ENCODE assay signal across 8 cellular contexts in genomic region chr14:102694530-102695171, GRCh38.
A peak's percentile ranks its signal among the peaks of the same experiment; 100 is the strongest.
DNase-seq lines count a peak whose midpoint lies in the region; ATAC-seq and TF ChIP-seq lines count a peak whose summit lies in the region.

No MANE protein-coding gene starts in this region.

- H3K4me3 ChIP-seq in brain microvascular endothelial cell (ENCODE audit: low read depth, low read length), result no peak overlapping the region

- H3K9me3 ChIP-seq in T-helper 17 cell (ENCODE audit: control insufficient read depth, low read length, poor library complexity, severe bottlenecking), result no peaks in the 10 kb centered on the region

- no peak overlapping the region for H3K4me3 Mint-ChIP-seq in T-helper 17 cell

- peak; percentile 70 for DNase-seq in SIG-M5 treated with dmso at 0.1 percent for 504 hours (lab: John Stamatoyannopoulos, UW; ENCODE audit: unreplicated experiment)
- no peak for DNase-seq in SIG-M5 (lab: John Stamatoyannopoulos, UW)
- DNase-seq in NCI-H1694 (lab: John Stamatoyannopoulos, UW), result peak; percentile 99
- peak in 2 of 3 donors; percentile 11 to 50 for DNase-seq in T-helper 17 cell
- DNase-seq in brain microvascular endothelial cell, result peak; percentile 63
- DNase-seq in iPS-NIHi11 (ENCODE audit: low spot score), result peak; percentile 79
- DNase-seq in stimulated activated CD4-positive, alpha-beta T cell treated with anti-CD3 and anti-CD28 coated beads, Interleukin-12 subunit alpha, Interleukin-12 subunit beta, amount 100 ng/mL, for 4 hours, result peak; percentile 45

- H3K27me3 Mint-ChIP-seq in T-helper 17 cell, result no peaks in the 10 kb centered on the region

- ATAC-seq in T-helper 17 cell (peak; percentile 80), GM18873 (IDR thresholded peaks at IDR 0.05; ENCODE audit: low FRiP score, unreplicated experiment) (no peak)

- no peaks in the 10 kb centered on the region for H3K36me3 Mint-ChIP-seq in T-helper 17 cell (ENCODE audit: low read depth)

- H3K4me1 Mint-ChIP-seq in T-helper 17 cell, result peaks cover 21% of the 10 kb centered on the region

- no peaks in the 10 kb centered on the region for H3K27me3 ChIP-seq in brain microvascular endothelial cell (replicated peaks)

- TF ChIP-seq CTCF in brain microvascular endothelial cell (IDR thresholded peaks at IDR 0.05; ENCODE audit: low read depth, low read length, missing control alignments), result peak; percentile 66

- no peaks in the 10 kb centered on the region for H3K36me3 ChIP-seq in brain microvascular endothelial cell (replicated peaks)

- in situ Hi-C loops in brain microvascular endothelial cell (cut with HindIII; ENCODE audit: low pct_ligation_motif_present, low sequenced_read_pairs), result no loop called here

- peak overlapping the region; percentile 32 for H3K27ac Mint-ChIP-seq in T-helper 17 cell

- no peak overlapping the region for H3K27ac ChIP-seq in brain microvascular endothelial cell
